9 cellular contexts compared by ENCODE assay signal in the genomic region with DNA sequence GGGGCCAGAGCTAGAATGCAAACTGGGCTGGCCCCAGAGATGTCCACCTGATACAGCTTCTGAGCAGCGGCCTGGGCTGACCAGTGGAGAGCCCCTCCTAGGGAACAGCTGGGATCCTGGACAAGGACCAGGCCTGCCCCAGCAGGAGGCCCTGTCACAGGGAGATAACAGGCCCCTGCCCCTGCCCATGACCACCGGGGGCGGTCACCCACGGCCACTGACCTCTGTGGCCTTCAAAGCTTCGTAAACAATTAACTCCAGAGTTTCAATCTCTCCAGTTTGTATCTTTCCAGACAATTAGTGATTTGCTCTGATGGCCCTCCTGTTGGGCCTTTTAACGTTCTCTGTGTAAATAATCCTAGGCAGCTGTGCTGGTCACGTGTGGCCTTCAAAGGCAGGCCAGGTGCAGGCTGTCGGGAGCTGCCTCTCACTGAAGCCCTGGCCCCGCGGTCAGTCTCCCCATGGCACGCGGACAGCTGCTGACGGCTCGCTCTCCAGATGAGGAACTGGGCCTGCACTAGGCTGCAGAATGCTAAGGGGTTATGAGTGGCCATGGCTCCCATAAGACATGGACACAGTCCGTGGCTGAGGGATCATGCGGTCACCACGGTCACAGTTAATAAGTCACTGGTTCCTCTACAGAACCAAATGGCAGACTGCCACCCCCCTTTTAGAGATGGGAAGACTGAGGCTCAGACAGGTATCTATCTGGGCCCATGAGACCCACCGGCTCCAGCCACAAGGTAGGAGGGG. TPM values are rescaled to one million over a fixed set of nuclear protein-coding genes. Genes with fewer than 3 reads are reported as not detected.
DNase-seq lines count a peak whose midpoint lies in the region; ATAC-seq and TF ChIP-seq lines count a peak whose summit lies in the region.
"Had no signal": no experiment of that assay in that cellular context is flagged by ENCODE, and none has a peak within 500 bp of the region (broad histone marks: within the 10 kb centered on the region; RNA-seq: fewer than 3 reads in every experiment).

No MANE protein-coding gene starts in this region.

- no peaks in the 10 kb centered on the region for H3K27me3 Mint-ChIP-seq in activated naive CD4-positive, alpha-beta T cell treated with anti-CD3 and anti-CD28 coated beads for 36 hours (ENCODE audit: low read depth)
- H3K27me3 Mint-ChIP-seq: B cell had no signal

- H3K9me3 ChIP-seq in ascending aorta: no peaks in the 10 kb centered on the region
- H3K9me3 ChIP-seq in lower lobe of right lung: no peaks in the 10 kb centered on the region

- ATAC-seq in lower lobe of right lung: peak; percentile 26 to 36
- ATAC-seq in HG03571 (IDR thresholded peaks at IDR 0.05; ENCODE audit: unreplicated experiment): no peak
- ATAC-seq in HG03520 (IDR thresholded peaks at IDR 0.05; ENCODE audit: unreplicated experiment): no peak

- intact Hi-C loops in activated naive CD4-positive, alpha-beta T cell treated with anti-CD3 and anti-CD28 coated beads for 36 hours (cut with micrococcal nuclease): loop anchor here (10.0 kb wide), 3 partner anchors 135 to 1565 kb away; partner anchors contain the start of gene POLR2D
- intact Hi-C loops in ascending aorta (cut with DNase I): loop anchor here (10.0 kb wide), 1 partner anchor 125 kb away; no protein-coding TSS in a partner anchor
- intact Hi-C loops in lower lobe of right lung (cut with DNase I): no loop called here

- peak; percentile 0 for DNase-seq in activated naive CD4-positive, alpha-beta T cell treated with anti-CD3 and anti-CD28 coated beads for 36 hours
- DNase-seq in activated naive CD4-positive, alpha-beta T cell treated with Interleukin-2 at 50 U/mL for 16 hours: no peak
- DNase-seq in ascending aorta (ENCODE audit: low spot score in 2 of 2): peak; percentile 13 to 61
- DNase-seq in lower lobe of right lung: peak; percentile 66
- DNase-seq in stimulated activated CD4-positive, alpha-beta T cell treated with anti-CD3 and anti-CD28 coated beads, Interleukin-4, amount 100 ng/mL, for 24 hours: no peak

- H3K27ac ChIP-seq in ascending aorta (no peak overlapping the region), lower lobe of right lung (peak overlapping the region; percentile 65), urinary bladder (ENCODE audit: low read depth) (peak overlapping the region; percentile 65)

- no peak overlapping the region for H3K4me3 ChIP-seq in ascending aorta
- H3K4me3 ChIP-seq in lower lobe of right lung: no peak overlapping the region
- H3K4me3 ChIP-seq in urinary bladder (ENCODE audit: low read depth, low read length): no peak overlapping the region

- H3K4me3 Mint-ChIP-seq in activated naive CD4-positive, alpha-beta T cell treated with anti-CD3 and anti-CD28 coated beads for 36 hours: no peak overlapping the region
- H3K4me3 Mint-ChIP-seq: B cell had no signal

- CTCF ChIA-PET in activated naive CD4-positive, alpha-beta T cell treated with anti-CD3 and anti-CD28 coated beads for 36 hours (lab: Charles Lee): interaction anchor here (1.0 kb wide), 1 partner anchor 12 kb away, joined by 3 read pairs; no protein-coding TSS in a partner anchor

- H3K36me3 ChIP-seq in ascending aorta (no peaks in the 10 kb centered on the region), lower lobe of right lung (no peaks in the 10 kb centered on the region), urinary bladder (ENCODE audit: insufficient read depth) (no peaks in the 10 kb centered on the region)

- H3K36me3 Mint-ChIP-seq in activated naive CD4-positive, alpha-beta T cell treated with anti-CD3 and anti-CD28 coated beads for 36 hours (ENCODE audit: low read depth): peaks cover 2% of the 10 kb centered on the region

- 55% methylated on average over 18 of the region's 18 CpGs for WGBS in urinary bladder

- H3K27ac Mint-ChIP-seq in activated naive CD4-positive, alpha-beta T cell treated with anti-CD3 and anti-CD28 coated beads for 36 hours: no peak overlapping the region
- H3K27ac Mint-ChIP-seq: B cell had no signal

- no peaks in the 10 kb centered on the region for H3K27me3 ChIP-seq in ascending aorta
- H3K27me3 ChIP-seq in lower lobe of right lung (ENCODE audit: low read depth): no peaks in the 10 kb centered on the region

- TF ChIP-seq CTCF in ascending aorta (IDR thresholded peaks at IDR 0.05): no peak
- TF ChIP-seq CTCF in lower lobe of right lung (IDR thresholded peaks at IDR 0.05): no peak

- no peaks in the 10 kb centered on the region for H3K9me3 Mint-ChIP-seq in activated naive CD4-positive, alpha-beta T cell treated with anti-CD3 and anti-CD28 coated beads for 36 hours

- peaks cover 6 to 22% of the 10 kb centered on the region in 2 donors for H3K4me1 ChIP-seq in ascending aorta
- H3K4me1 ChIP-seq in lower lobe of right lung: peaks cover 86% of the 10 kb centered on the region
- peaks cover 6% of the 10 kb centered on the region for H3K4me1 ChIP-seq in urinary bladder (ENCODE audit: insufficient read depth)

- peaks cover 24% of the 10 kb centered on the region for H3K4me1 Mint-ChIP-seq in activated naive CD4-positive, alpha-beta T cell treated with anti-CD3 and anti-CD28 coated beads for 36 hours (ENCODE audit: low read depth)

RNA-seq across cellular contexts. Expression of gene HS6ST1, which starts 9.2 kb away (rescaled TPM):
- 1 to 10 TPM; 8.1 to 8.2 TPM for total RNA-seq in activated naive CD4-positive, alpha-beta T cell treated with anti-CD3 and anti-CD28 coated beads for 36 hours
- 42.7 TPM for total RNA-seq in ascending aorta
- total RNA-seq in lower lobe of right lung: 26.3 TPM
- 16.9 TPM for total RNA-seq in urinary bladder
- polyA plus RNA-seq in urinary bladder: 40.0 TPM

Comparison
In these comparisons a context has a peak if more than half of its experiments do, and no peak if none do; other contexts are left out.
1. DNase-seq: peak in activated naive CD4-positive, alpha-beta T cell treated with anti-CD3 and anti-CD28 coated beads for 36 hours (single experiment), ascending aorta (2 of 2) and lower lobe of right lung (single experiment); none in activated naive CD4-positive, alpha-beta T cell treated with Interleukin-2 at 50 U/mL for 16 hours (single experiment) and stimulated activated CD4-positive, alpha-beta T cell treated with anti-CD3 and anti-CD28 coated beads, Interleukin-4, amount 100 ng/mL, for 24 hours (single experiment).
2. H3K27ac ChIP-seq: peak in lower lobe of right lung (single experiment) and urinary bladder (single experiment); none in ascending aorta (0 of 2).
3. ATAC-seq: peak in lower lobe of right lung (2 of 2); none in HG03571 (single experiment) and HG03520 (single experiment).